ENCODE assay signal across 31 cellular contexts in the genomic region with DNA sequence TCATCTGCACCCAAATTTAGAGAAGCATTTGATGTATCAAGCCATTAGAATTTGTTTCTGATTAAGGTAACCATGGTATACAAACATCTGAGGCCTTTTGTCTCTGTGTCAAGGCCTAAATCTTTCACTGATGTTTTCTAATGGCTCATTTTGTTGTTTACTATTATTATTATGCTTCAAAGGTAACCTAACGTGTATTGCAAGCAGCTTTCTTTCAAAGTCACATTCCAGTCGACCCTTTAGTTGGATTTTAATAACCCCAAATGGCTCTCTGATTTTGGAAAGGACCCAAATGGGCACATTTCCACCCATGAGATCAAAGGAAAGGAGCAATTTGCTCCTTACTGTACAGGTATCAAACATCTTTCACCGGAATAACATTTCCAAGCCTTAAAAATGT. TPM values are rescaled to one million over a fixed set of nuclear protein-coding genes. Genes with fewer than 3 reads are reported as not detected.
"Had no signal": no experiment of that assay in that cellular context is flagged by ENCODE, and none has a peak within 500 bp of the region (broad histone marks: within the 10 kb centered on the region; RNA-seq: fewer than 3 reads in every experiment).

No MANE protein-coding gene starts in this region.

- ATAC-seq: natural killer cell; right lobe of liver; stimulated activated memory B cell treated with anti-CD40 and anti-IgM and Interleukin-4, amounts not matched to agents 10 μg/mL and 1 μg/mL and 100 μg/mL, for 72 hours; stimulated activated naive CD8-positive, alpha-beta T cell treated with anti-CD3 and anti-CD28 coated beads, Interleukin-15, amount 100 ng/mL, for 72 hours had no signal

- H3K4me3 Mint-ChIP-seq: mesothelial cell of epicardium; naive B cell; natural killer cell; nephron progenitor cell; neural progenitor cell; stimulated activated memory B cell treated with anti-CD40 and anti-IgM and Interleukin-4, amounts not matched to agents 10 μg/mL and 1 μg/mL and 100 μg/mL, for 72 hours; stimulated activated naive CD8-positive, alpha-beta T cell treated with anti-CD3 and anti-CD28 coated beads, Interleukin-15, amount 100 ng/mL, for 72 hours had no signal

- H3K4me2 ChIP-seq: neural progenitor cell, smooth muscle cell had no signal

- H3K9ac ChIP-seq: neural progenitor cell had no signal

- H3K27me3 ChIP-seq: neural progenitor cell, neutrophil, ovary, right atrium auricular region, right lobe of liver, testis, thyroid gland, transverse colon, upper lobe of left lung, vagina had no signal

- H2AFZ ChIP-seq: neural progenitor cell had no signal

- DNase-seq: islet precursor cell; left ventricle myocardium inferior; mesendoderm; naive B cell; natural killer cell; nephron progenitor cell; occipital lobe; ovary; right lobe of liver; stimulated activated CD4-positive, alpha-beta T cell treated with anti-CD3 and anti-CD28 coated beads, Interleukin-1b, Interleukin-23, amount 100 ng/mL, for 48 hours; stimulated activated CD4-positive, alpha-beta T cell treated with anti-CD3 and anti-CD28 coated beads, Interleukin-2, amount 100 ng/mL, for 48 hours; stimulated activated CD4-positive, alpha-beta T cell treated with anti-CD3 and anti-CD28 coated beads, Interleukin-4, amount 100 ng/mL, for 4 hours; stimulated activated CD8-positive, alpha-beta memory T cell treated with anti-CD3 and anti-CD28 coated beads, Interleukin-4, amount 100 ng/mL, for 48 hours; stimulated activated naive CD4-positive, alpha-beta T cell treated with Interleukin-2 at 50 U/mL for 16 hours; stimulated activated naive CD8-positive, alpha-beta T cell treated with anti-CD3 and anti-CD28 coated beads, Interleukin-15, amount 100 ng/mL, for 72 hours; substantia nigra; testis; thyroid gland; transverse colon; upper lobe of left lung had no signal

- H3K36me3 ChIP-seq: neural progenitor cell, neutrophil, ovary, right lobe of liver, thyroid gland, transverse colon, vagina had no signal

- H3K27me3 Mint-ChIP-seq: naive B cell; progenitor cell of endocrine pancreas; stimulated activated memory B cell treated with anti-CD40 and anti-IgM and Interleukin-4, amounts not matched to agents 10 μg/mL and 1 μg/mL and 100 μg/mL, for 72 hours had no signal

- H3K27ac ChIP-seq: left ventricle myocardium inferior, neural progenitor cell, neutrophil, ovary, right atrium auricular region, right lobe of liver, testis, thyroid gland, transverse colon, upper lobe of left lung, vagina had no signal

- H3K27ac Mint-ChIP-seq: mesothelial cell of epicardium; natural killer cell; nephron progenitor cell; neural progenitor cell; progenitor cell of endocrine pancreas; stimulated activated memory B cell treated with anti-CD40 and anti-IgM and Interleukin-4, amounts not matched to agents 10 μg/mL and 1 μg/mL and 100 μg/mL, for 72 hours; stimulated activated naive CD8-positive, alpha-beta T cell treated with anti-CD3 and anti-CD28 coated beads, Interleukin-15, amount 100 ng/mL, for 72 hours had no signal

- H3K4me1 Mint-ChIP-seq: natural killer cell, nephron progenitor cell had no signal

- H3K4me1 ChIP-seq: left ventricle myocardium inferior, neural progenitor cell, right atrium auricular region, right lobe of liver, testis, thyroid gland, upper lobe of left lung, vagina had no signal

- H3K9me3 ChIP-seq: neutrophil, right atrium auricular region, right lobe of liver, testis, thyroid gland, vagina had no signal

- H3K4me3 ChIP-seq: left ventricle myocardium inferior, lung, neural progenitor cell, ovary, right atrium auricular region, right lobe of liver, smooth muscle cell, testis, thyroid gland, transverse colon, upper lobe of left lung, vagina had no signal

RNA-seq across cellular contexts. Expression of a gene that starts 46.7 kb away (rescaled TPM):
- total RNA-seq: kidney epithelial cell, left ventricle myocardium inferior, natural killer cell, progenitor cell of endocrine pancreas, pulmonary artery endothelial cell, right lobe of liver, smooth muscle cell, thyroid gland, upper lobe of left lung had no signal
